25 cellular contexts compared by ENCODE assay signal in the genomic region with DNA sequence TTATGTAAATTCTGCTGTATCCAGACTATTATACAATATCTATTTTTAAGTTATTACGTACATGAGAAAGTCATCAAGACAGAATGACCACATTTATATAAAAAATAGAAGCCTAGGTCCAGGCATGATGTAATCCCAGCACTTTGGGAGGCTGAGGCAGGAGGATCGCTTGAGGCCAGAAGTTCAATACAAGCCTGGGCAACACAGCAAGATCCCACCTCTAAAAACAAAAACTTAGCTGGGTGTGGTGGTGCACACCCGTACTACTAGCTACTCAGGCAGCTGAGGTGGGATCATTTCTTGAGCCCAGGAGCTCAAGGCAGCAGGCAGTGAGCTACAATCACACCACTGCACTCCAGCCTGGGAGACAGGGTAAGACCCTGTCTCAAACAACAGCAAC.
"Had no signal": no experiment of that assay in that cellular context is flagged by ENCODE, and none has a peak within 500 bp of the region (broad histone marks: within the 10 kb centered on the region; RNA-seq: fewer than 3 reads in every experiment).

No MANE protein-coding gene starts in this region.

- ATAC-seq: esophagus mucosa; gastrocnemius medialis; heart right ventricle; left cardiac atrium; left lung; left ventricle myocardium superior; naive thymus-derived CD4-positive, alpha-beta T cell had no signal

- H3K4me3 ChIP-seq: coronary artery, dorsolateral prefrontal cortex, esophagus squamous epithelium, gastrocnemius medialis, heart right ventricle, left lung, lung had no signal

- H3K27me3 ChIP-seq: dorsolateral prefrontal cortex, esophagus squamous epithelium, gastrocnemius medialis, heart right ventricle, left lung had no signal

- DNase-seq: dermis blood vessel endothelial cell; dorsolateral prefrontal cortex; effector CD4-positive, alpha-beta T cell; effector memory CD4-positive, alpha-beta T cell; erythroblast; esophagus squamous epithelium; foreskin fibroblast; foreskin melanocyte; gastrocnemius medialis; glutamatergic neuron; head of caudate nucleus; heart right ventricle; hippocampal formation; left cardiac atrium; left lung; left ventricle myocardium superior; mammary epithelial cell; mesendoderm; midbrain; naive thymus-derived CD4-positive, alpha-beta T cell had no signal

- H3K27ac ChIP-seq: coronary artery, dorsolateral prefrontal cortex, epithelial cell of prostate, esophagus squamous epithelium, gastrocnemius medialis, heart right ventricle, left lung had no signal

- H3K4me3 Mint-ChIP-seq: memory B cell; naive thymus-derived CD4-positive, alpha-beta T cell had no signal

- H3K4me1 ChIP-seq: esophagus squamous epithelium, gastrocnemius medialis, heart right ventricle, left lung had no signal

- H3K9me3 ChIP-seq: esophagus squamous epithelium, gastrocnemius medialis, heart right ventricle, left lung had no signal

- H3K9me3 Mint-ChIP-seq: memory B cell; naive thymus-derived CD4-positive, alpha-beta T cell had no signal

- H3K27ac Mint-ChIP-seq: memory B cell; naive thymus-derived CD4-positive, alpha-beta T cell had no signal

- H3K27me3 Mint-ChIP-seq: memory B cell; naive thymus-derived CD4-positive, alpha-beta T cell had no signal
